In genomic region chr14:68922201-68922613, GRCh38 we compare ENCODE assay signal across 16 cellular contexts. TPM values are rescaled to one million over a fixed set of nuclear protein-coding genes. Genes with fewer than 3 reads are reported as not detected.
DNase-seq lines count a peak whose midpoint lies in the region; ATAC-seq and TF ChIP-seq lines count a peak whose summit lies in the region.
"Had no signal": no experiment of that assay in that cellular context is flagged by ENCODE, and none has a peak within 500 bp of the region (broad histone marks: within the 10 kb centered on the region; RNA-seq: fewer than 3 reads in every experiment).

No MANE protein-coding gene starts in this region.

- no peak overlapping the region for H3K4me2 ChIP-seq in GM23248 (ENCODE audit: unreplicated experiment)

- TF ChIP-seq CTCF in left ventricle myocardium inferior (IDR thresholded peaks at IDR 0.05; ENCODE audit: borderline replicate concordance) (no peak), prostate gland (IDR thresholded peaks at IDR 0.05) (no peak)

- H3K4me1 ChIP-seq in GM23248 (ENCODE audit: insufficient read depth): no peaks in the 10 kb centered on the region
- peaks cover 50% of the 10 kb centered on the region for H3K4me1 ChIP-seq in left ventricle myocardium inferior
- no peaks in the 10 kb centered on the region for H3K4me1 ChIP-seq in prostate gland (replicated peaks)

- ATAC-seq in GM19328 (IDR thresholded peaks at IDR 0.05; ENCODE audit: unreplicated experiment): no peak
- ATAC-seq in GM21381 (IDR thresholded peaks at IDR 0.05; ENCODE audit: unreplicated experiment): no peak
- ATAC-seq: esophagus mucosa had no signal

- no peak overlapping the region for H2AFZ ChIP-seq in GM23248

- TF ChIP-seq POLR2A in prostate gland (IDR thresholded peaks at IDR 0.05): no peak

- peaks cover 67% of the 10 kb centered on the region for H3K36me3 ChIP-seq in GM23248 (ENCODE audit: low read depth)
- peaks cover 36% of the 10 kb centered on the region for H3K36me3 ChIP-seq in left ventricle myocardium inferior
- no peaks in the 10 kb centered on the region for H3K36me3 ChIP-seq in prostate gland

- H3K9ac ChIP-seq in GM23248: peak overlapping the region; percentile 16; the same call in 1 of the 2 replicates

- no peaks in the 10 kb centered on the region for H3K27me3 ChIP-seq in GM23248 (replicated peaks; ENCODE audit: insufficient read depth)
- H3K27me3 ChIP-seq in left ventricle myocardium inferior (ENCODE audit: low read depth): no peaks in the 10 kb centered on the region
- no peaks in the 10 kb centered on the region for H3K27me3 ChIP-seq in prostate gland (replicated peaks; ENCODE audit: insufficient read depth)

- DNase-seq in GM23248 (no peak), SK-N-DZ (ENCODE audit: low spot score) (peak; percentile 57), left ventricle myocardium inferior (no peak), prostate gland (ENCODE audit: low spot score) (no peak), NCI-H2196 (lab: John Stamatoyannopoulos, UW; ENCODE audit: unreplicated experiment) (no peak), NCI-H1436 treated with DMSO at 0.1 percent for 48 hours (lab: John Stamatoyannopoulos, UW) (no peak)
- DNase-seq: activated naive CD4-positive, alpha-beta T cell; AML-193; cerebellar nuclear complex; DMS79; MM.1S; stimulated activated CD4-positive, alpha-beta T cell treated with anti-CD3 and anti-CD28 coated beads, Interleukin-15, amount 100 ng/mL, for 24 hours had no signal

- in situ Hi-C loops in GM23248 (cut with MboI): no loop called here

- H4K20me1 ChIP-seq in GM23248 (ENCODE audit: insufficient read depth): peaks cover 45% of the 10 kb centered on the region

- intact Hi-C loops in left ventricle myocardium inferior (cut with micrococcal nuclease) (no loop called here), prostate gland (cut with DNase I) (no loop called here)

- 47% methylated on average over 6 of the region's 6 CpGs for WGBS in GM23248 (ENCODE audit: low coverage in 1 of 2, low lambda C conversion rate in 2 of 2, missing lambda C conversion rate in 2 of 2), 2 experiments
- WGBS in prostate gland: 56% methylated on average over 6 of the region's 6 CpGs

- H3K27ac ChIP-seq in GM23248: peak overlapping the region; percentile 21; the same call in 1 of the 2 replicates
- peak overlapping the region; percentile 62 for H3K27ac ChIP-seq in left ventricle myocardium inferior (replicated peaks)
- peak overlapping the region; percentile 50 to 68 for H3K27ac ChIP-seq in prostate gland

- H3F3A ChIP-seq in GM23248 (ENCODE audit: insufficient read depth): peaks cover 76% of the 10 kb centered on the region

- H3K9me2 ChIP-seq in GM23248 (ENCODE audit: insufficient read depth): no peaks in the 10 kb centered on the region

- H3K4me3 ChIP-seq in GM23248 (no peak overlapping the region), left ventricle myocardium inferior (no peak overlapping the region), prostate gland (no peak overlapping the region)
- H3K4me3 ChIP-seq: lung had no signal

- H3K9me3 ChIP-seq in GM23248 (ENCODE audit: low read depth) (no peaks in the 10 kb centered on the region), left ventricle myocardium inferior (replicated peaks) (peaks cover 6% of the 10 kb centered on the region), prostate gland (no peaks in the 10 kb centered on the region)

- peaks cover 100% of the 10 kb centered on the region for H3K79me2 ChIP-seq in GM23248 (ENCODE audit: insufficient read depth)

RNA-seq across cellular contexts. Expression of gene ACTN1, which starts 56.9 kb away (rescaled TPM):
- 403 and 414 TPM in 2 replicates for total RNA-seq in GM23248 (2014; rRNA removed; shearing (Covaris generic))
- 593 and 597 TPM in 2 replicates for polyA plus RNA-seq in GM23248 (2016; fragmentation: Nextera tagmentation; extraction: Ambion mirVana)
- polyA plus RNA-seq in SK-N-DZ (2014; cell fraction: cytosol; rRNA removed): 31.1 and 44.7 TPM in 2 replicates
- polyA plus RNA-seq in SK-N-DZ (2014; cell fraction: nucleus; rRNA removed): 18.8 and 35.8 TPM in 2 replicates
- total RNA-seq in left ventricle myocardium inferior: 75.4 TPM
- total RNA-seq in prostate gland: 100 to 1,000 TPM; 197 to 240 TPM
